15 cellular contexts compared by ENCODE assay signal in the genomic region with DNA sequence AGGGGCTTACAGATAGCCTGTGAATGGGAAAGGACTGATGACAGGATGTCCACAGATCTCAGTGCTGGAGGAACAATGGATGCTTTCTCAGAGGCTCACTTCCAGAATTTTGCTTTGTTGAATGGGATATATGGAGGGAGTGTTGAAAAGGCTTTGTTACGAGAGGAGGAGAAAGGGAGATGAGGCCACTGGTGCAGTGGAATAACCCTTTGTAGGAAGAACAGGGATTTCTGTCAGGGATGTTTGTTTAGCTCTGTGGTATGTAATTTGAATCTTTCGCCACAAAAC.
"Had no signal": no experiment of that assay in that cellular context is flagged by ENCODE, and none has a peak within 500 bp of the region (broad histone marks: within the 10 kb centered on the region; RNA-seq: fewer than 3 reads in every experiment).

No MANE protein-coding gene starts in this region.

- ATAC-seq: activated CD4-positive, CD25-positive, alpha-beta regulatory T cell treated with anti-CD3 and anti-CD28 coated beads, Interleukin-2, amount 50 U/mL, for 24 hours; activated T-cell treated with anti-CD3 and anti-CD28 coated beads, Interleukin-2, amount 50 U/mL, for 4 hours; lower lobe of right lung; stimulated activated memory B cell treated with anti-CD40 and anti-IgM and Interleukin-4, amounts not matched to agents 10 μg/mL and 1 μg/mL and 100 μg/mL, for 72 hours had no signal

- H3K27me3 ChIP-seq: brain microvascular endothelial cell, sigmoid colon had no signal

- H3K36me3 ChIP-seq: brain microvascular endothelial cell, lower lobe of right lung, sigmoid colon had no signal

- H3K4me3 ChIP-seq: lower lobe of right lung, sigmoid colon had no signal

- H3K9me3 ChIP-seq: lower lobe of right lung, sigmoid colon had no signal

- DNase-seq: activated CD4-positive, alpha-beta T cell treated with anti-CD3 and anti-CD28 coated beads, Interleukin-2, amount 10 ng/mL, durations not matched to agents 7 days and 5 days; activated CD8-positive, alpha-beta memory T cell treated with anti-CD3 and anti-CD28 coated beads, Interleukin-2, amount 50 U/mL, for 4 hours; activated effector memory CD4-positive, alpha-beta T cell treated with anti-CD3 and anti-CD28 coated beads, Interleukin-2, amount 50 U/mL, for 16 hours; activated naive CD4-positive, alpha-beta T cell treated with anti-CD3 and anti-CD28 coated beads, Interleukin-2, amount 50 U/mL, for 16 hours; activated T-cell treated with anti-CD3 and anti-CD28 coated beads, Interleukin-2, amount 50 U/mL, for 4 hours; aorta; brain microvascular endothelial cell; central memory CD4-positive, alpha-beta T cell; erythroblast; lower lobe of right lung; sigmoid colon; stimulated activated CD4-positive, alpha-beta T cell treated with anti-CD3 and anti-CD28 coated beads, Interleukin-4, amount 100 ng/mL, for 24 hours; T1000 had no signal

- H3K27ac ChIP-seq: brain microvascular endothelial cell, lower lobe of right lung, sigmoid colon had no signal
